In the genomic region with DNA sequence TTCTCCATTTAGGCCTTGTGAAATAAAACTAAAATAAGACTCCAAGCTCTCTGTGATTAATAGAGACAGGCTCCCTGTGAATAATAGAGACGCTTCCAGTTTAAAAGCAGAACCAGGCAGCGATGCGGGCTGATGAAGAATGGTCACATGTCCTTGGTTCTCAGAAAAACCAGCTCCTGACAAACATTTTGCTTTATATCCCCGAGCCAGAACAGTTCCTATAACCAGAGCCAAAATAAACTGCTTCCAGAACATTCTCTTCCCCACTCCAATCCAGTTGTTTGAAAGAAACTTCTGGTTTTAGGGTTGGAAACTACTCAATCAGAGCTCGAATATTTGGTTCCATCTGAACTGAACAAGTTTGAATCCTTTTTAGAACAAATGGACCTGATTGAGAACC, we compare ENCODE assay signal across 16 cellular contexts.
DNase-seq lines count a peak whose midpoint lies in the region; ATAC-seq and TF ChIP-seq lines count a peak whose summit lies in the region.
"Had no signal": no experiment of that assay in that cellular context is flagged by ENCODE, and none has a peak within 500 bp of the region (broad histone marks: within the 10 kb centered on the region; RNA-seq: fewer than 3 reads in every experiment).

No MANE protein-coding gene starts in this region.

- H3K9me3 ChIP-seq in left lung (no peaks in the 10 kb centered on the region), OCI-LY7 (ENCODE audit: low read length) (no peaks in the 10 kb centered on the region)

- H3K4me3 Mint-ChIP-seq in activated CD8-positive, alpha-beta T cell treated with anti-CD3 and anti-CD28 coated beads, Interleukin-2, amount 10 ng/mL, durations not matched to agents 7 days and 5 days: no peak overlapping the region

- CTCF ChIA-PET in activated CD8-positive, alpha-beta T cell treated with anti-CD3 and anti-CD28 coated beads, Interleukin-2, amount 10 ng/mL, durations not matched to agents 7 days and 5 days (lab: Charles Lee): no interaction called here
- CTCF ChIA-PET in OCI-LY7 (lab: Charles Lee; ENCODE audit: unreplicated experiment): no interaction called here

- H3K27me3 ChIP-seq in left lung (no peaks in the 10 kb centered on the region), mesendoderm (ENCODE audit: insufficient read depth, low read length, poor library complexity) (no peaks in the 10 kb centered on the region)
- H3K27me3 ChIP-seq: cardiac muscle cell had no signal

- no peaks in the 10 kb centered on the region for H3K4me1 ChIP-seq in left lung
- H3K4me1 ChIP-seq in mesendoderm (ENCODE audit: control insufficient read depth, low read depth, low read length): no peaks in the 10 kb centered on the region
- no peaks in the 10 kb centered on the region for H3K4me1 ChIP-seq in OCI-LY7 (ENCODE audit: insufficient read depth, low read length, poor library complexity, severe bottlenecking)
- H3K4me1 ChIP-seq: parathyroid adenoma had no signal

- H2AFZ ChIP-seq in OCI-LY7 (ENCODE audit: low read length): no peak overlapping the region
- H2AFZ ChIP-seq: parathyroid adenoma had no signal

- H3K56ac ChIP-seq in mesendoderm (ENCODE audit: low read length): no peak overlapping the region

- H4K8ac ChIP-seq in mesendoderm (ENCODE audit: low read depth, low read length): no peak overlapping the region

- H3K79me2 ChIP-seq in mesendoderm (ENCODE audit: control insufficient read depth, insufficient read depth, low read length) (no peaks in the 10 kb centered on the region), OCI-LY7 (ENCODE audit: insufficient read depth, low read depth, low read length) (no peaks in the 10 kb centered on the region)
- H3K79me2 ChIP-seq: parathyroid adenoma had no signal

- no peaks in the 10 kb centered on the region for H3K4me1 Mint-ChIP-seq in activated CD8-positive, alpha-beta T cell treated with anti-CD3 and anti-CD28 coated beads, Interleukin-2, amount 10 ng/mL, durations not matched to agents 7 days and 5 days (ENCODE audit: low read depth)

- no TSS peak for BruUV-seq in OCI-LY7 (replicated peaks; lab: Mats Ljungman, UMichigan)

- H4K20me1 ChIP-seq in OCI-LY7 (ENCODE audit: insufficient read depth, low read length): no peaks in the 10 kb centered on the region

- in situ Hi-C loops in KBM-7 (cut with MboI; ENCODE audit: low pct_unique_long_range_greater_than_20kb, low sequenced_read_pairs): no loop called here

- H2AK5ac ChIP-seq in mesendoderm (ENCODE audit: low read length): no peak overlapping the region

- H3K23ac ChIP-seq in mesendoderm (ENCODE audit: low read length): no peak overlapping the region

- H3K18ac ChIP-seq in mesendoderm (ENCODE audit: low read length): no peak overlapping the region

- peak; percentile 62 for DNase-seq in KBM-7
- DNase-seq in coronary artery (ENCODE audit: low spot score): no peak
- DNase-seq in left lung: no peak
- peak; percentile 53 for DNase-seq in superior temporal gyrus (ENCODE audit: extremely low spot score)
- no peak for DNase-seq in mesendoderm
- DNase-seq in activated CD8-positive, alpha-beta T cell treated with anti-CD3 and anti-CD28 coated beads, Interleukin-2, amount 10 ng/mL, durations not matched to agents 7 days and 5 days: no peak
- DNase-seq in OCI-LY7 (ENCODE audit: low spot score): no peak
- DNase-seq: activated naive CD4-positive, alpha-beta T cell; EL; KG1; NCI-H1930; stimulated activated CD8-positive, alpha-beta memory T cell treated with anti-CD3 and anti-CD28 coated beads, Interleukin-4, amount 100 ng/mL, for 48 hours had no signal

- no peak overlapping the region for H3K4ac ChIP-seq in mesendoderm (ENCODE audit: low read depth, low read length)

- no peak overlapping the region for H2BK5ac ChIP-seq in mesendoderm (ENCODE audit: low read length)

- H4K5ac ChIP-seq in mesendoderm (ENCODE audit: low read length): no peak overlapping the region

- no peak overlapping the region for H2BK15ac ChIP-seq in mesendoderm (replicated peaks; ENCODE audit: low read depth)

- intact Hi-C loops in left lung (cut with DNase I) (no loop called here), OCI-LY7 (cut with micrococcal nuclease; ENCODE audit: unreplicated experiment) (no loop called here)

- H3K27me3 Mint-ChIP-seq in activated CD8-positive, alpha-beta T cell treated with anti-CD3 and anti-CD28 coated beads, Interleukin-2, amount 10 ng/mL, durations not matched to agents 7 days and 5 days (ENCODE audit: low read depth): peaks cover 4% of the 10 kb centered on the region

- no peaks in the 10 kb centered on the region for H3K9me2 ChIP-seq in OCI-LY7 (ENCODE audit: insufficient read depth, low read length)

- H3K4me2 ChIP-seq in mesendoderm (ENCODE audit: low read length) (no peak overlapping the region), OCI-LY7 (ENCODE audit: low read length) (no peak overlapping the region)

- peak; percentile 53 for ATAC-seq in left lung
- no peak for ATAC-seq in activated CD8-positive, alpha-beta T cell treated with anti-CD3 and anti-CD28 coated beads, Interleukin-2, amount 10 ng/mL, durations not matched to agents 7 days and 5 days
- ATAC-seq in HG03097 (IDR thresholded peaks at IDR 0.05; ENCODE audit: low FRiP score, unreplicated experiment): no peak

- H3K4me3 ChIP-seq in coronary artery (peak overlapping the region; percentile 52), left lung (no peak overlapping the region), mesendoderm (ENCODE audit: low read length) (no peak overlapping the region), OCI-LY7 (ENCODE audit: low read depth, low read length, poor library complexity, severe bottlenecking) (no peak overlapping the region)
- H3K4me3 ChIP-seq: cardiac muscle cell had no signal

- no peak overlapping the region for H2BK120ac ChIP-seq in mesendoderm (ENCODE audit: low read depth, low read length)

- peak overlapping the region; percentile 71 to 83 for H3K27ac ChIP-seq in coronary artery
- H3K27ac ChIP-seq in left lung: peak overlapping the region in 1 of 2 donors; percentile 70
- H3K27ac ChIP-seq in mesendoderm (ENCODE audit: low read depth, low read length): no peak overlapping the region
- H3K27ac ChIP-seq in OCI-LY7 (ENCODE audit: low read depth, low read length, poor library complexity, severe bottlenecking): no peak overlapping the region
- H3K27ac ChIP-seq: cardiac muscle cell, parathyroid adenoma had no signal

- no peak for TF ChIP-seq CTCF in coronary artery (IDR thresholded peaks at IDR 0.05)
- TF ChIP-seq CTCF in left lung (IDR thresholded peaks at IDR 0.05): no peak
- TF ChIP-seq CTCF in OCI-LY7 (conservative IDR thresholded peaks at IDR 0.05; ENCODE audit: low read length): no peak

- H3K36me3 Mint-ChIP-seq in activated CD8-positive, alpha-beta T cell treated with anti-CD3 and anti-CD28 coated beads, Interleukin-2, amount 10 ng/mL, durations not matched to agents 7 days and 5 days (ENCODE audit: low read depth): no peaks in the 10 kb centered on the region
- H3K36me3 Mint-ChIP-seq: CD14-positive monocyte had no signal

- no peaks in the 10 kb centered on the region for H3K79me1 ChIP-seq in mesendoderm (ENCODE audit: low read length)

- no peak overlapping the region for H3K27ac Mint-ChIP-seq in activated CD8-positive, alpha-beta T cell treated with anti-CD3 and anti-CD28 coated beads, Interleukin-2, amount 10 ng/mL, durations not matched to agents 7 days and 5 days

- WGBS in mesendoderm (ENCODE audit: extremely low coverage, insufficient coverage, low lambda C conversion rate): no CpG with 5 or more reads among the region's 5 CpGs

- POLR2A ChIA-PET in activated CD8-positive, alpha-beta T cell treated with anti-CD3 and anti-CD28 coated beads, Interleukin-2, amount 10 ng/mL, durations not matched to agents 7 days and 5 days (lab: Charles Lee): no interaction called here
- POLR2A ChIA-PET in OCI-LY7 (lab: Charles Lee): interaction anchor here (0.8 to 3.0 kb wide), 3 partner anchors 9 to 20 kb away, joined by 4 to 13 read pairs (median 5); no protein-coding TSS in a partner anchor

- H3K9ac ChIP-seq in mesendoderm (ENCODE audit: low read length): no peak overlapping the region
- H3K9ac ChIP-seq: parathyroid adenoma had no signal

- H3K36me3 ChIP-seq in left lung: no peaks in the 10 kb centered on the region
- H3K36me3 ChIP-seq in mesendoderm (ENCODE audit: control insufficient read depth, insufficient read depth, low read length): no peaks in the 10 kb centered on the region
- no peaks in the 10 kb centered on the region for H3K36me3 ChIP-seq in OCI-LY7 (ENCODE audit: insufficient read depth, low read length)
- H3K36me3 ChIP-seq: cardiac muscle cell had no signal

- H3K9me3 Mint-ChIP-seq in activated CD8-positive, alpha-beta T cell treated with anti-CD3 and anti-CD28 coated beads, Interleukin-2, amount 10 ng/mL, durations not matched to agents 7 days and 5 days (ENCODE audit: insufficient read depth): no peaks in the 10 kb centered on the region
- H3K9me3 Mint-ChIP-seq: CD14-positive monocyte had no signal

Comparison
In these comparisons a context has a peak if more than half of its experiments do, and no peak if none do; other contexts are left out.
1. DNase-seq: peak in KBM-7 (single experiment) and superior temporal gyrus (single experiment); none in coronary artery (single experiment), left lung (0 of 2), mesendoderm (single experiment), activated CD8-positive, alpha-beta T cell treated with anti-CD3 and anti-CD28 coated beads, Interleukin-2, amount 10 ng/mL, durations not matched to agents 7 days and 5 days (single experiment) and OCI-LY7 (single experiment).
2. H3K27ac ChIP-seq: peak in coronary artery (2 of 2); none in mesendoderm (single experiment) and OCI-LY7 (single experiment).